12 cellular contexts compared by ENCODE assay signal in genomic region chrX:30302957-30303356, GRCh38. TPM values are rescaled to one million over a fixed set of nuclear protein-coding genes. Genes with fewer than 3 reads are reported as not detected.
A peak's percentile ranks its signal among the peaks of the same experiment; 100 is the strongest.
DNase-seq lines count a peak whose midpoint lies in the region; ATAC-seq lines count a peak whose summit lies in the region.
"Had no signal": no experiment of that assay in that cellular context is flagged by ENCODE, and none has a peak within 500 bp of the region (broad histone marks: within the 10 kb centered on the region; RNA-seq: fewer than 3 reads in every experiment).

No MANE protein-coding gene starts in this region.

- ATAC-seq in left colon: no peak
- ATAC-seq in GM18909 (IDR thresholded peaks at IDR 0.05; ENCODE audit: poor library complexity, unreplicated experiment): no peak

- DNase-seq in Daoy (ENCODE audit: low read depth): peak; percentile 10
- peak; percentile 53 for DNase-seq in SK-MEL-5 (ENCODE audit: low read depth, low spot score)
- peak; percentile 48 for DNase-seq in globus pallidus (ENCODE audit: low spot score)
- peak; percentile 37 for DNase-seq in putamen (ENCODE audit: low spot score)
- DNase-seq in activated T-cell treated with anti-CD3 and anti-CD28 coated beads, Interleukin-2, amount 50 U/mL, for 1 hour: no peak
- DNase-seq in left colon: no peak
- DNase-seq in activated CD4-positive, alpha-beta T cell treated with anti-CD3 and anti-CD28 coated beads, Interleukin-2, amount 50 U/mL, for 48 hours: no peak

- in situ Hi-C loops in SK-MEL-5 (cut with HindIII; ENCODE audit: low pct_unique_long_range_greater_than_20kb, low sequenced_read_pairs): no loop called here

- intact Hi-C loops in left colon (cut with DNase I, micrococcal nuclease): no loop called here

RNA-seq across cellular contexts. Expression of gene NR0B1, which starts 6.2 kb away (rescaled TPM):
- not detected in 2 replicates for total RNA-seq in Daoy (2014; rRNA removed; shearing (Covaris generic))
- 1.5 and 2.0 TPM in 2 replicates for total RNA-seq in SK-MEL-5 (2014; rRNA removed; shearing (Covaris generic))
- polyA plus RNA-seq in SK-MEL-5 (2015; cell fraction: cytosol; rRNA removed): 1.6 and 2.4 TPM in 2 replicates
- polyA plus RNA-seq in SK-MEL-5 (2015; cell fraction: nucleus; rRNA removed): 0.18 and 2.8 TPM in 2 replicates
- not detected for total RNA-seq in left colon
- total RNA-seq: dermis microvascular lymphatic vessel endothelial cell; heart left ventricle; mononuclear cell; T-helper 1 cell treated with Interleukin-12 subunit alpha and Interleukin-12 subunit beta and Interleukin-4 antibody, amounts not matched to agents 30 ng/mL and 1 ng/mL, for 36 hours had no signal

RNA-seq across cellular contexts. Expression of gene MAGEB1, which starts 56.0 kb away (rescaled TPM):
- total RNA-seq in Daoy (2014; rRNA removed; shearing (Covaris generic)): 30.3 and 39.3 TPM in 2 replicates
- not detected in 2 replicates for total RNA-seq in SK-MEL-5 (2014; rRNA removed; shearing (Covaris generic))
- 0.11 and 0.49 TPM in 2 replicates for polyA plus RNA-seq in SK-MEL-5 (2015; cell fraction: cytosol; rRNA removed)
- 0.20 TPM in 1 of 2 replicates, not detected in the other for polyA plus RNA-seq in SK-MEL-5 (2015; cell fraction: nucleus; rRNA removed)
- total RNA-seq in left colon: not detected
- total RNA-seq: dermis microvascular lymphatic vessel endothelial cell; heart left ventricle; mononuclear cell; T-helper 1 cell treated with Interleukin-12 subunit alpha and Interleukin-12 subunit beta and Interleukin-4 antibody, amounts not matched to agents 30 ng/mL and 1 ng/mL, for 36 hours had no signal
- polyA plus RNA-seq: heart left ventricle had no signal

Comparison
In these comparisons a context has a peak if more than half of its experiments do, and no peak if none do; other contexts are left out.
1. DNase-seq: peak in Daoy (single experiment), SK-MEL-5 (single experiment), globus pallidus (single experiment) and putamen (single experiment); none in activated T-cell treated with anti-CD3 and anti-CD28 coated beads, Interleukin-2, amount 50 U/mL, for 1 hour (single experiment), left colon (0 of 2) and activated CD4-positive, alpha-beta T cell treated with anti-CD3 and anti-CD28 coated beads, Interleukin-2, amount 50 U/mL, for 48 hours (0 of 2).
2. RNA of gene MAGEB1, which starts 56.0 kb away (total RNA-seq): 30.3 to 39.3 TPM in Daoy; not detected in SK-MEL-5 and not detected in left colon; every median in the first group is over 10 times any median in the second.